ENCODE assay signal across 10 cellular contexts in genomic region chr22:42906605-42907338, GRCh38. TPM values are rescaled to one million over a fixed set of nuclear protein-coding genes. Genes with fewer than 3 reads are reported as not detected.
DNase-seq lines count a peak whose midpoint lies in the region; ATAC-seq and TF ChIP-seq lines count a peak whose summit lies in the region.
"Had no signal": no experiment of that assay in that cellular context is flagged by ENCODE, and none has a peak within 500 bp of the region (broad histone marks: within the 10 kb centered on the region; RNA-seq: fewer than 3 reads in every experiment).

No MANE protein-coding gene starts in this region.

- H3K27ac ChIP-seq in Peyer's patch (peak overlapping the region in 3 of 4 donors; percentile 7 to 44 (median 34)), esophagus (ENCODE audit: low read depth in 2 of 2, low read length in 1 of 2) (peak overlapping the region; percentile 35 to 69), transverse colon (peak overlapping the region; percentile 52 to 74 (median 62))

- TF ChIP-seq EP300 in transverse colon (IDR thresholded peaks at IDR 0.05; ENCODE audit: low read depth), result no peak

- intact Hi-C loops in mucosa of descending colon (cut with DNase I, micrococcal nuclease) (no loop called here), transverse colon (cut with DNase I; ENCODE audit: low total_unique reads) (no loop called here)

- H3K4me1 ChIP-seq in Peyer's patch (peaks cover 0 to 29% (median 0%) of the 10 kb centered on the region in 4 donors), esophagus (ENCODE audit: control insufficient read depth in 2 of 2, insufficient read depth in 2 of 2, low read length in 1 of 2) (peaks cover 10 to 25% of the 10 kb centered on the region in 2 donors), mucosa of descending colon (ENCODE audit: low read depth) (peaks cover 18% of the 10 kb centered on the region), transverse colon (peaks cover 25 to 47% (median 36%) of the 10 kb centered on the region in 4 donors)

- H3K27me3 ChIP-seq in Peyer's patch, result no peaks in the 10 kb centered on the region
- H3K27me3 ChIP-seq in esophagus (ENCODE audit: control insufficient read depth in 1 of 2, insufficient read depth in 2 of 2, low read length in 2 of 2), result no peaks in the 10 kb centered on the region
- no peaks in the 10 kb centered on the region for H3K27me3 ChIP-seq in transverse colon

- ATAC-seq in mucosa of descending colon (peak; percentile 8), HG03439 (IDR thresholded peaks at IDR 0.05; ENCODE audit: unreplicated experiment) (no peak)

- TF ChIP-seq POLR2A in Peyer's patch (IDR thresholded peaks at IDR 0.05) (no peak), transverse colon (IDR thresholded peaks at IDR 0.05) (no peak)

- H3K36me3 ChIP-seq in Peyer's patch, result peaks cover 0 to 36% (median 0%) of the 10 kb centered on the region in 3 donors
- peaks cover 0 to 12% of the 10 kb centered on the region in 2 donors for H3K36me3 ChIP-seq in esophagus (ENCODE audit: control insufficient read depth in 2 of 2, insufficient read depth in 2 of 2, low read length in 1 of 2)
- H3K36me3 ChIP-seq in mucosa of descending colon (ENCODE audit: low read depth), result no peaks in the 10 kb centered on the region
- no peaks in the 10 kb centered on the region for H3K36me3 ChIP-seq in transverse colon

- H3K4me3 ChIP-seq in Peyer's patch, result no peak overlapping the region
- no peak overlapping the region for H3K4me3 ChIP-seq in esophagus (ENCODE audit: low read depth in 1 of 2, low read length in 2 of 2)
- H3K4me3 ChIP-seq in mucosa of descending colon, result no peak overlapping the region
- no peak overlapping the region for H3K4me3 ChIP-seq in transverse colon

- 62 to 73% methylated on average over 6 of the region's 6 CpGs for WGBS in esophagus, 2 donors
- WGBS in transverse colon (ENCODE audit: low coverage in 1 of 2), 2 donors, result 75 to 76% methylated on average over 4 to 6 of the region's 6 CpGs

- in situ Hi-C loops in transverse colon (cut with MboI; ENCODE audit: low pct_ligation_motif_present in 1 of 4, low pct_unique_long_range_greater_than_20kb in 1 of 4, low sequenced_read_pairs in 3 of 4), result no loop called here

- H3K9me3 ChIP-seq in Peyer's patch (no peaks in the 10 kb centered on the region), esophagus (ENCODE audit: control insufficient read depth in 2 of 2, insufficient read depth in 1 of 2, low read depth in 1 of 2, low read length in 1 of 2) (no peaks in the 10 kb centered on the region), mucosa of descending colon (no peaks in the 10 kb centered on the region), transverse colon (no peaks in the 10 kb centered on the region)

- TF ChIP-seq CTCF in Peyer's patch (IDR thresholded peaks at IDR 0.05) (no peak), mucosa of descending colon (IDR thresholded peaks at IDR 0.05) (no peak), transverse colon (IDR thresholded peaks at IDR 0.05) (no peak)

- DNase-seq in Peyer's patch (no peak), mucosa of descending colon (no peak), transverse colon (no peak), DMS79 treated with DMSO at 0.1 percent for 48 hours (lab: John Stamatoyannopoulos, UW) (no peak), EL (no peak)
- no peak for DNase-seq in activated CD4-positive, alpha-beta T cell treated with anti-CD3 and anti-CD28 coated beads, Interleukin-2, amount 50 U/mL, for 1 hour
- DNase-seq: activated CD4-positive, alpha-beta T cell treated with anti-CD3 and anti-CD28 coated beads, Interleukin-2, amount 50 U/mL, for 48 hours; NCI-H526 had no signal

RNA-seq across cellular contexts. Expression of gene ARFGAP3, which starts 49.7 kb away (rescaled TPM):
- total RNA-seq in Peyer's patch (10 to 100 TPM; 31.4 to 87.0 (median 57.8) TPM), mucosa of descending colon (10 to 100 TPM; 20.0 to 41.3 (median 34.3) TPM), transverse colon (10 to 100 TPM; 24.3 to 43.5 (median 33.3) TPM)
- 10 to 100 TPM; 12.4 to 13.5 TPM for polyA plus RNA-seq in esophagus
